In the genomic region with DNA sequence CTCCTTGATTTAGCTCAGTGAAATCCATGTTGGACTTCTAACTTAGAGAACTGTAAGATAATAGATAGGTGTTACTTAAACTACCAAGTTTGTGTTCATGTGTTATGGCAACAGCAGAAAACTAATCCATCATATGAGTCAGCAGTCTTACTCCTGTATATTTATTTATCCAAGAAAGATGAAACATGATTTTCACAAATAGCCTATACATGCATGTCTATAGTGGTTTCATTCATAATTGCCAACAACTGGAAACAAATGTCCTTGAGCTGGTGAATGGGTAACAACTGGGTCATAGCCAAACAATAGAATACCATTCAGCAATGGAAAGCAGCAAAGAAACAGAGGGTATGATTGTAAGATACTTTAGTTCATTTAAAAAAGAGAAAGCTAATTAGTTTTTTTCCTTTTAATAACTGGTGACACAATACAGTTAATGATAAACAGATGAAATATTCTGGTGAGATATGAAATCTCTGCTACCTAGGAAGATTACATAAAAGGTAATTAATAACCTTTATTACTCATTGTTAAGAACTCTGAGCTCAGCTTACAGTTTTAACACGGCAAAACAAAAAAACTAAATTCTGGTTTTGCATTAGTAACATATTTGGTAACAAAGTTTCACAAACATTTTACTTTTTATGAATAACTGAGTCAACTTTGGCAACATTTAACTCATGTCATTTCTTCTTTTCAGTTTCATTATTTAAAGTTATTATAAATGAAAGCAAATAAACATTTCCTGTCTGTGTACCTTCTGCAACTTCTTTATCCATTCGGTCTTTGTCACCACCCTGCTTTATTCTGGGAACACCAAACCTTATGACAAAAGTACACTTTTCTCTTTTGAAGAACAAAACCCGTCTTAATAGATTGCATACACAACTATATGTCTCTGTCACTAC, we compare ENCODE assay signal across 1 cellular context.
TF ChIP-seq lines count a peak whose summit lies in the region.

No MANE protein-coding gene starts in this region.

TF ChIP-seq in GM23338, 12 proteins besides CTCF, POLR2A, EP300 and RAD21:
- TF ChIP-seq ZNF331 (CRISPR knock-in tag; IDR thresholded peaks at IDR 0.05; ENCODE audit: low read depth): no peak
- no peak for TF ChIP-seq CREB1 (CRISPR knock-in tag; IDR thresholded peaks at IDR 0.05; ENCODE audit: low read depth)
